ENCODE assay signal across 27 cellular contexts in the genomic region with DNA sequence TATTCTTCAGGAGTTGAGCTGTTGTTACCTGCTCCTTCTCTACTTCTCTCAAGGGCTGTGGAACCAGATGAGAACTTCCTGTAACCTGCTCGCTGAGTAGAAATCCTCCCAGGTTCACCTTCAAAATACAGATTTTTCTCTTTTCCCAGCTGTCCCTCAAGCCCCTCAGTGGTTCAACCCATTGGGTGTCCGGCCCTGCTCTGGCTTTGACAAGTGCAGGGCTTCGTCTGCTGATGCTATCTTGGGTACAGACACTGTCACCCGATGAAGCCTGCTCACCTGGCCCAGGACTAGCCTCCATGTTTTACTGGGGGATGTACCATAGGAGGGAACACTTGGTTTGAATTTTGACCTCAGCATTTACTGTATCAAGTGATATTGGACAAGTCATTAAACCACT.
DNase-seq lines count a peak whose midpoint lies in the region; TF ChIP-seq lines count a peak whose summit lies in the region.
"Had no signal": no experiment of that assay in that cellular context is flagged by ENCODE, and none has a peak within 500 bp of the region (broad histone marks: within the 10 kb centered on the region; RNA-seq: fewer than 3 reads in every experiment).

No MANE protein-coding gene starts in this region.

- H3K36me3 ChIP-seq in esophagus muscularis mucosa, result no peaks in the 10 kb centered on the region
- H3K36me3 ChIP-seq: BE2C; BLaER1; BLaER1 treated with 17β-estradiol and CSF1 and Interleukin-3, amounts not matched to agents 10 nM and 100 nM had no signal

- no peaks in the 10 kb centered on the region for H3K27me3 ChIP-seq in esophagus muscularis mucosa
- H3K27me3 ChIP-seq: BE2C; BLaER1; BLaER1 treated with 17β-estradiol and CSF1 and Interleukin-3, amounts not matched to agents 10 nM and 100 nM had no signal

- H3K4me3 ChIP-seq in esophagus muscularis mucosa, result no peak overlapping the region
- H3K4me3 ChIP-seq: A549; BLaER1; BLaER1 treated with 17β-estradiol and CSF1 and Interleukin-3, amounts not matched to agents 10 nM and 100 nM had no signal

- WGBS in esophagus muscularis mucosa, result 87% methylated on average over 4 of the region's 4 CpGs

- DNase-seq in esophagus muscularis mucosa (ENCODE audit: extremely low spot score), result peak; percentile 83
- no peak for DNase-seq in NCI-H345 (lab: John Stamatoyannopoulos, UW)
- DNase-seq: 8988T; ACHN; AML-193; BE2C; C1 segment of cervical spinal cord; Caco-2; Calu3; CD4-positive, alpha-beta memory T cell; CD4-positive, alpha-beta T cell; CD4-positive, CD25-positive, alpha-beta regulatory T cell; CD8-positive, alpha-beta memory T cell; CD8-positive, alpha-beta T cell; COR-L47; DMS 273 treated with DMSO at 0.1 percent for 48 hours; DMS153; DMS53; DMS79; DMS79 treated with DMSO at 0.1 percent for 48 hours; DND-41; EL had no signal

- H3K27ac ChIP-seq in esophagus muscularis mucosa (replicated peaks in 1 of 4), result no peak overlapping the region
- H3K27ac ChIP-seq: 22Rv1; A549; BLaER1; BLaER1 treated with 17β-estradiol and CSF1 and Interleukin-3, amounts not matched to agents 10 nM and 100 nM; C4-2B had no signal

- no peaks in the 10 kb centered on the region for H3K9me3 ChIP-seq in esophagus muscularis mucosa
- H3K9me3 ChIP-seq: A549, BE2C, BLaER1, Caco-2 had no signal

- TF ChIP-seq CTCF in esophagus muscularis mucosa (IDR thresholded peaks at IDR 0.05), result no peak

- TF ChIP-seq POLR2A in esophagus muscularis mucosa (IDR thresholded peaks at IDR 0.05; ENCODE audit: low read depth), result no peak

- no peaks in the 10 kb centered on the region for H3K4me1 ChIP-seq in esophagus muscularis mucosa
- H3K4me1 ChIP-seq: A549, BE2C, Caco-2 had no signal

- TF ChIP-seq EP300 in esophagus muscularis mucosa (IDR thresholded peaks at IDR 0.05), result no peak

- intact Hi-C loops in esophagus muscularis mucosa (cut with DNase I), result no loop called here
